13 cellular contexts compared by ENCODE assay signal in genomic region chr2:152407806-152408205, GRCh38.
DNase-seq lines count a peak whose midpoint lies in the region; ATAC-seq and TF ChIP-seq lines count a peak whose summit lies in the region.
"Had no signal": no experiment of that assay in that cellular context is flagged by ENCODE, and none has a peak within 500 bp of the region (broad histone marks: within the 10 kb centered on the region; RNA-seq: fewer than 3 reads in every experiment).

No MANE protein-coding gene starts in this region.

- no peak overlapping the region for H3K18ac ChIP-seq in H9 (ENCODE audit: insufficient read length, low read depth, low read length)

- WGBS in H9 (ENCODE audit: extremely low coverage, insufficient read length, low lambda C conversion rate): no CpG with 5 or more reads among the region's 1 CpG
- WGBS in ovary, 3 donors: 88 to 100% (median 88%) methylated on average over 1 of the region's 1 CpG

- DNase-seq in H9 (no peak), RWPE2 (ENCODE audit: low spot score) (no peak), foreskin keratinocyte (no peak), H4 (ENCODE audit: low spot score) (no peak), DMS79 treated with DMSO at 0.1 percent for 48 hours (lab: John Stamatoyannopoulos, UW) (no peak), ovary (no peak)
- DNase-seq: DMS 273 treated with DMSO at 0.1 percent for 48 hours, lower lobe of right lung, NCI-H526 treated with DMSO at 0.1 percent for 48 hours had no signal

- H2AFZ ChIP-seq in H9 (ENCODE audit: low read length): no peak overlapping the region

- TF ChIP-seq POLR2A in ovary (IDR thresholded peaks at IDR 0.05): no peak

- H3K4me1 ChIP-seq in H9 (ENCODE audit: insufficient read depth, low read length) (peaks cover 7% of the 10 kb centered on the region; the same call in 1 of the 2 replicates), RWPE2 (ENCODE audit: insufficient read depth, poor library complexity, severe bottlenecking) (peaks cover 57% of the 10 kb centered on the region), foreskin keratinocyte (peaks cover 44% of the 10 kb centered on the region), ovary (ENCODE audit: insufficient read depth) (peaks cover 11% of the 10 kb centered on the region)

- H2AK5ac ChIP-seq in H9 (ENCODE audit: insufficient read length, low read length): no peak overlapping the region

- H3K23ac ChIP-seq in H9 (ENCODE audit: insufficient read length, low read depth, low read length): no peak overlapping the region

- H3T11ph ChIP-seq in H9 (ENCODE audit: low read length): no peak overlapping the region

- H3K4me3 ChIP-seq in RWPE2 (ENCODE audit: severe bottlenecking) (no peak overlapping the region), skin epidermis (no peak overlapping the region), ovary (no peak overlapping the region)
- H3K4me3 ChIP-seq: SJSA1 had no signal

- H3K27me3 Mint-ChIP-seq in H9 (ENCODE audit: low read depth): no peaks in the 10 kb centered on the region

- no peak overlapping the region for H3K56ac ChIP-seq in H9 (ENCODE audit: insufficient read length, low read depth, low read length)

- H3K79me1 ChIP-seq in H9 (ENCODE audit: insufficient read depth, low read depth, low read length, poor library complexity, severe bottlenecking): peaks cover 5% of the 10 kb centered on the region

- no peak overlapping the region for H3K9ac ChIP-seq in H9 (ENCODE audit: extremely low read depth, insufficient read length, low read length)

- H2BK5ac ChIP-seq in H9 (ENCODE audit: insufficient read length, low read length): no peak overlapping the region

- H4K91ac ChIP-seq in H9 (ENCODE audit: insufficient read length, low read depth, low read length): no peak overlapping the region

- H2BK15ac ChIP-seq in H9 (ENCODE audit: low read depth, low read length): no peak overlapping the region

- TF ChIP-seq CTCF in H9 (conservative IDR thresholded peaks at IDR 0.05) (no peak), RWPE2 (IDR thresholded peaks at IDR 0.05; ENCODE audit: poor library complexity, severe bottlenecking) (no peak), foreskin keratinocyte (conservative IDR thresholded peaks at IDR 0.05) (no peak), ovary (IDR thresholded peaks at IDR 0.05) (no peak)

- H3K14ac ChIP-seq in H9 (ENCODE audit: insufficient read depth, low read length): no peak overlapping the region

- H3K4me2 ChIP-seq in H9 (ENCODE audit: insufficient read depth, insufficient read length, low read length): peak overlapping the region; percentile 38

- no peaks in the 10 kb centered on the region for H3K9me3 Mint-ChIP-seq in H9
- H3K9me3 Mint-ChIP-seq: activated CD8-positive, alpha-beta T cell treated with anti-CD3 and anti-CD28 coated beads for 36 hours had no signal

- peaks cover 4% of the 10 kb centered on the region for H3K23me2 ChIP-seq in H9 (ENCODE audit: insufficient read length, low read depth, low read length, poor library complexity, severe bottlenecking)

- H3K27ac ChIP-seq in H9 (ENCODE audit: insufficient read length, low read depth, low read length) (no peak overlapping the region), RWPE2 (ENCODE audit: poor library complexity, severe bottlenecking) (peak overlapping the region; percentile 8), foreskin keratinocyte (peak overlapping the region; percentile 41), skin epidermis (peak overlapping the region in 16 of 21 experiments; percentile 8 to 76 (median 42)), ovary (no peak overlapping the region)
- H3K27ac ChIP-seq: SJSA1 had no signal

- H4K20me1 ChIP-seq in H9 (ENCODE audit: control insufficient read depth, insufficient read depth, insufficient read length): no peaks in the 10 kb centered on the region

- peaks cover 8% of the 10 kb centered on the region; the same call in 1 of the 2 replicates for H3K79me2 ChIP-seq in H9 (ENCODE audit: insufficient read depth, low read length)

- H3K27me3 ChIP-seq in H9 (ENCODE audit: insufficient read depth, low read length) (no peaks in the 10 kb centered on the region), RWPE2 (ENCODE audit: insufficient read depth, poor library complexity, severe bottlenecking) (no peaks in the 10 kb centered on the region), foreskin keratinocyte (no peaks in the 10 kb centered on the region), ovary (no peaks in the 10 kb centered on the region)
- H3K27me3 ChIP-seq: right atrium auricular region, SJSA1 had no signal

- peak overlapping the region in 1 of 2 experiments; percentile 53; a peak in 2 of 5 replicates for H3K4me3 Mint-ChIP-seq in H9
- H3K4me3 Mint-ChIP-seq: activated CD8-positive, alpha-beta T cell treated with anti-CD3 and anti-CD28 coated beads for 36 hours had no signal

- H3K27ac Mint-ChIP-seq in H9: peak overlapping the region; percentile 42 to 86 (median 44); a peak in 6 of 7 replicates
- H3K27ac Mint-ChIP-seq: activated CD8-positive, alpha-beta T cell treated with anti-CD3 and anti-CD28 coated beads for 36 hours had no signal

- TF ChIP-seq EP300 in ovary (IDR thresholded peaks at IDR 0.05): no peak

- no peak overlapping the region for H2BK20ac ChIP-seq in H9 (ENCODE audit: low read depth, low read length, poor library complexity, severe bottlenecking)

- no peak overlapping the region for H4K5ac ChIP-seq in H9 (ENCODE audit: insufficient read length, low read depth, low read length)

- H3K9me3 ChIP-seq in H9 (ENCODE audit: control insufficient read depth, low read depth, low read length) (no peaks in the 10 kb centered on the region), RWPE2 (ENCODE audit: severe bottlenecking) (no peaks in the 10 kb centered on the region), ovary (no peaks in the 10 kb centered on the region)
- H3K9me3 ChIP-seq: lower lobe of right lung, right atrium auricular region, SJSA1 had no signal

- peaks cover 78 to 86% of the 10 kb centered on the region in 2 experiments for H3K4me1 Mint-ChIP-seq in H9

- peak overlapping the region; percentile 41 for H2BK120ac ChIP-seq in H9 (ENCODE audit: low read depth, low read length, poor library complexity, severe bottlenecking)

- intact Hi-C loops in ovary (cut with DNase I): no loop called here

- H3K36me3 ChIP-seq in RWPE2 (ENCODE audit: low read depth) (no peaks in the 10 kb centered on the region), ovary (no peaks in the 10 kb centered on the region)
- H3K36me3 ChIP-seq: lower lobe of right lung, right atrium auricular region, SJSA1 had no signal

- H2BK12ac ChIP-seq in H9 (ENCODE audit: insufficient read length, low read depth, low read length): no peak overlapping the region

- no peak overlapping the region for H3K4ac ChIP-seq in H9 (ENCODE audit: low read depth, low read length)

- H3K36me3 Mint-ChIP-seq in H9 (ENCODE audit: insufficient read depth in 1 of 3, low read depth in 3 of 3): no peaks in the 10 kb centered on the region

- ATAC-seq in RWPE2 (ENCODE audit: low read depth) (no peak), foreskin keratinocyte (no peak)

- no peak overlapping the region for H4K8ac ChIP-seq in H9 (replicated peaks; ENCODE audit: insufficient read length, low read depth, low read length)

Comparison
In these comparisons a context has a peak if more than half of its experiments do, and no peak if none do; other contexts are left out.
1. H3K27ac ChIP-seq: peak in RWPE2 (single experiment), foreskin keratinocyte (single experiment) and skin epidermis (16 of 21); none in H9 (single experiment) and ovary (0 of 2).